Comparison of ENCODE assay signal across 9 cellular contexts in genomic region chr13:26784704-26785639, GRCh38. TPM values are rescaled to one million over a fixed set of nuclear protein-coding genes. Genes with fewer than 3 reads are reported as not detected.
A peak's percentile ranks its signal among the peaks of the same experiment; 100 is the strongest.
DNase-seq lines count a peak whose midpoint lies in the region; ATAC-seq lines count a peak whose summit lies in the region.
"Had no signal": no experiment of that assay in that cellular context is flagged by ENCODE, and none has a peak within 500 bp of the region (broad histone marks: within the 10 kb centered on the region; RNA-seq: fewer than 3 reads in every experiment).

No MANE protein-coding gene starts in this region.

- no peak overlapping the region for H3K27ac ChIP-seq in HUES6 (ENCODE audit: low read depth, low read length)

- ATAC-seq in GM18868 (IDR thresholded peaks at IDR 0.05; ENCODE audit: unreplicated experiment), result peak; percentile 56
- ATAC-seq in activated naive CD4-positive, alpha-beta T cell treated with anti-CD3 and anti-CD28 coated beads, Interleukin-2, amount 50 U/mL, for 72 hours, result peak; percentile 30 to 50
- peak; percentile 36 to 48 for ATAC-seq in natural killer cell treated with Interleukin-12 subunit alpha and Interleukin-12 subunit beta and Interleukin-15 and Interleukin-18, amount 100 ng/mL, for 72 hours
- ATAC-seq in HG02885 (IDR thresholded peaks at IDR 0.05; ENCODE audit: poor library complexity, unreplicated experiment), result no peak

- H3K27ac Mint-ChIP-seq in activated naive CD4-positive, alpha-beta T cell treated with anti-CD3 and anti-CD28 coated beads, Interleukin-2, amount 50 U/mL, for 72 hours, result peak overlapping the region in 1 of 2 donors; percentile 35
- peak overlapping the region in 1 of 2 donors; percentile 52 for H3K27ac Mint-ChIP-seq in natural killer cell treated with Interleukin-12 subunit alpha and Interleukin-12 subunit beta and Interleukin-15 and Interleukin-18, amount 100 ng/mL, for 72 hours

- no peaks in the 10 kb centered on the region for H3K9me3 ChIP-seq in HUES6 (ENCODE audit: control insufficient read depth, insufficient read depth, low read depth, low read length)

- DNase-seq in activated naive CD4-positive, alpha-beta T cell treated with anti-CD3 and anti-CD28 coated beads, Interleukin-2, amount 50 U/mL, for 72 hours (ENCODE audit: low spot score in 2 of 2), result no peak
- no peak for DNase-seq in natural killer cell treated with Interleukin-12 subunit alpha and Interleukin-12 subunit beta and Interleukin-15 and Interleukin-18, amount 100 ng/mL, for 72 hours (ENCODE audit: low spot score)
- DNase-seq in NCI-H2171 treated with DMSO at 0.1 percent for 48 hours (lab: John Stamatoyannopoulos, UW), result no peak
- DNase-seq in NCI-H2227 treated with DMSO at 0.1 percent for 48 hours (lab: John Stamatoyannopoulos, UW), result no peak
- DNase-seq in globus pallidus (ENCODE audit: low spot score), result no peak

- H3K9me3 Mint-ChIP-seq in activated naive CD4-positive, alpha-beta T cell treated with anti-CD3 and anti-CD28 coated beads, Interleukin-2, amount 50 U/mL, for 72 hours, result peaks cover 0 to 6% of the 10 kb centered on the region in 2 donors
- H3K9me3 Mint-ChIP-seq in natural killer cell treated with Interleukin-12 subunit alpha and Interleukin-12 subunit beta and Interleukin-15 and Interleukin-18, amount 100 ng/mL, for 72 hours, result no peaks in the 10 kb centered on the region

- peaks cover 9 to 11% of the 10 kb centered on the region in 2 donors for H3K4me1 Mint-ChIP-seq in natural killer cell treated with Interleukin-12 subunit alpha and Interleukin-12 subunit beta and Interleukin-15 and Interleukin-18, amount 100 ng/mL, for 72 hours (ENCODE audit: low read depth in 2 of 2)

- no peak overlapping the region for H3K9ac ChIP-seq in HUES6 (ENCODE audit: low read length)

- peaks cover 16% of the 10 kb centered on the region for H3K27me3 ChIP-seq in HUES6 (ENCODE audit: control insufficient read depth, insufficient read depth, low read length)

- peak overlapping the region; percentile 71 for H3K4me3 Mint-ChIP-seq in natural killer cell treated with Interleukin-12 subunit alpha and Interleukin-12 subunit beta and Interleukin-15 and Interleukin-18, amount 100 ng/mL, for 72 hours

- peaks cover 14 to 36% of the 10 kb centered on the region in 2 donors for H3K27me3 Mint-ChIP-seq in natural killer cell treated with Interleukin-12 subunit alpha and Interleukin-12 subunit beta and Interleukin-15 and Interleukin-18, amount 100 ng/mL, for 72 hours

- no peaks in the 10 kb centered on the region for H3K36me3 Mint-ChIP-seq in activated naive CD4-positive, alpha-beta T cell treated with anti-CD3 and anti-CD28 coated beads, Interleukin-2, amount 50 U/mL, for 72 hours
- H3K36me3 Mint-ChIP-seq in natural killer cell treated with Interleukin-12 subunit alpha and Interleukin-12 subunit beta and Interleukin-15 and Interleukin-18, amount 100 ng/mL, for 72 hours, result no peaks in the 10 kb centered on the region

- no peaks in the 10 kb centered on the region for H3K36me3 ChIP-seq in HUES6 (ENCODE audit: control insufficient read depth, insufficient read depth, low read length)

- H3K4me1 ChIP-seq in HUES6 (ENCODE audit: control insufficient read depth, insufficient read depth, low read length), result peaks cover 14% of the 10 kb centered on the region

- peak overlapping the region; percentile 69 for H3K4me3 ChIP-seq in HUES6 (ENCODE audit: low read depth, low read length)

RNA-seq across cellular contexts. Expression of gene GPR12, which starts 24.4 kb away (rescaled TPM):
- not detected for total RNA-seq in activated naive CD4-positive, alpha-beta T cell treated with anti-CD3 and anti-CD28 coated beads, Interleukin-2, amount 50 U/mL, for 72 hours
- total RNA-seq in natural killer cell treated with Interleukin-12 subunit alpha and Interleukin-12 subunit beta and Interleukin-15 and Interleukin-18, amount 100 ng/mL, for 72 hours, result not detected
- total RNA-seq: activated CD8-positive, alpha-beta memory T cell treated with anti-CD3 and anti-CD28 coated beads for 36 hours had no signal
